Comparison of ENCODE assay signal across 8 cellular contexts in genomic region chr17:78315355-78316114, GRCh38. TPM values are rescaled to one million over a fixed set of nuclear protein-coding genes. Genes with fewer than 3 reads are reported as not detected.
DNase-seq lines count a peak whose midpoint lies in the region; ATAC-seq and TF ChIP-seq lines count a peak whose summit lies in the region.

No MANE protein-coding gene starts in this region.

- peak overlapping the region; percentile 29 to 64 for H3K9ac ChIP-seq in stomach smooth muscle (ENCODE audit: low read length in 2 of 2)

- in situ Hi-C loops in ACHN (cut with HindIII; ENCODE audit: low pct_ligation_motif_present, low pct_unique_long_range_greater_than_20kb, low sequenced_read_pairs), result no loop called here

- ATAC-seq in HG02884 (IDR thresholded peaks at IDR 0.05; ENCODE audit: unreplicated experiment), result no peak

- peak overlapping the region; percentile 53 for H3K27ac Mint-ChIP-seq in activated CD4-positive, alpha-beta memory T cell treated with anti-CD3 and anti-CD28 coated beads, Interleukin-2, amount 10 ng/mL, durations not matched to agents 7 days and 5 days
- H3K27ac Mint-ChIP-seq in endothelial cell (ENCODE audit: unreplicated experiment), result peak overlapping the region; percentile 67

- H3K9me3 ChIP-seq in muscle layer of duodenum (ENCODE audit: control insufficient read depth in 1 of 2, low read length in 2 of 2), result no peaks in the 10 kb centered on the region
- H3K9me3 ChIP-seq in stomach smooth muscle (ENCODE audit: control insufficient read depth in 2 of 2, low read length in 2 of 2), result no peaks in the 10 kb centered on the region

- POLR2A ChIA-PET in activated CD4-positive, alpha-beta memory T cell treated with anti-CD3 and anti-CD28 coated beads, Interleukin-2, amount 10 ng/mL, durations not matched to agents 7 days and 5 days (lab: Charles Lee), result interaction anchor here (0.8 to 7.7 kb wide), 5 partner anchors 21 to 45 kb away, joined by 3 to 68 read pairs (median 11); partner anchors contain the start of gene SOCS3

- CTCF ChIA-PET in activated CD4-positive, alpha-beta memory T cell treated with anti-CD3 and anti-CD28 coated beads, Interleukin-2, amount 10 ng/mL, durations not matched to agents 7 days and 5 days (lab: Charles Lee), result interaction anchor here (1.1 to 1.4 kb wide), 3 partner anchors 10 to 45 kb away, joined by 3 read pairs; no protein-coding TSS in a partner anchor

- peaks cover 27% of the 10 kb centered on the region for H3K27me3 Mint-ChIP-seq in activated CD4-positive, alpha-beta memory T cell treated with anti-CD3 and anti-CD28 coated beads, Interleukin-2, amount 10 ng/mL, durations not matched to agents 7 days and 5 days
- H3K27me3 Mint-ChIP-seq in endothelial cell (ENCODE audit: unreplicated experiment), result peaks cover 14% of the 10 kb centered on the region

- H3K36me3 Mint-ChIP-seq in activated CD4-positive, alpha-beta memory T cell treated with anti-CD3 and anti-CD28 coated beads, Interleukin-2, amount 10 ng/mL, durations not matched to agents 7 days and 5 days (ENCODE audit: low read depth), result no peaks in the 10 kb centered on the region
- no peaks in the 10 kb centered on the region for H3K36me3 Mint-ChIP-seq in endothelial cell (ENCODE audit: low read depth, unreplicated experiment)

- H3K27ac ChIP-seq in muscle layer of duodenum (ENCODE audit: low read length) (peak overlapping the region; percentile 89), stomach smooth muscle (ENCODE audit: low read length) (peak overlapping the region; percentile 55)

- H3K4me1 ChIP-seq in muscle layer of duodenum (ENCODE audit: control insufficient read depth in 1 of 2, insufficient read depth in 2 of 2, low read length in 2 of 2), result peaks cover 9 to 20% of the 10 kb centered on the region in 2 donors
- peaks cover 39% of the 10 kb centered on the region for H3K4me1 ChIP-seq in stomach smooth muscle (ENCODE audit: control insufficient read depth, insufficient read depth, low read length)

- no peaks in the 10 kb centered on the region for H3K27me3 ChIP-seq in muscle layer of duodenum (ENCODE audit: low read depth, low read length)
- H3K27me3 ChIP-seq in stomach smooth muscle (ENCODE audit: control insufficient read depth in 1 of 2, insufficient read depth in 2 of 2, low read length in 2 of 2), result no peaks in the 10 kb centered on the region

- TF ChIP-seq CTCF in endothelial cell (IDR thresholded peaks at IDR 0.05; ENCODE audit: unreplicated experiment), result no peak

- H3K4me3 ChIP-seq in muscle layer of duodenum (ENCODE audit: low read depth in 1 of 2, low read length in 2 of 2) (peak overlapping the region in 1 of 2 donors; percentile 23), stomach smooth muscle (ENCODE audit: low read length in 2 of 2) (peak overlapping the region; percentile 22 to 31)

- H3K36me3 ChIP-seq in muscle layer of duodenum (ENCODE audit: control insufficient read depth in 1 of 2, insufficient read depth in 2 of 2, low read length in 2 of 2) (no peaks in the 10 kb centered on the region), stomach smooth muscle (ENCODE audit: control insufficient read depth in 2 of 2, insufficient read depth in 2 of 2, low read length in 2 of 2) (no peaks in the 10 kb centered on the region)

- DNase-seq in ACHN (peak; percentile 90), HK-2 (ENCODE audit: unreplicated experiment) (peak; percentile 88), endothelial cell (ENCODE audit: low spot score) (no peak), DMS153 (lab: John Stamatoyannopoulos, UW) (no peak)
- DNase-seq in activated CD4-positive, alpha-beta memory T cell treated with anti-CD3 and anti-CD28 coated beads, Interleukin-2, amount 10 ng/mL, durations not matched to agents 7 days and 5 days, result peak; percentile 42

- peaks cover 46% of the 10 kb centered on the region for H3K4me1 Mint-ChIP-seq in activated CD4-positive, alpha-beta memory T cell treated with anti-CD3 and anti-CD28 coated beads, Interleukin-2, amount 10 ng/mL, durations not matched to agents 7 days and 5 days
- peaks cover 21% of the 10 kb centered on the region for H3K4me1 Mint-ChIP-seq in endothelial cell (ENCODE audit: unreplicated experiment)

- H3K4me3 Mint-ChIP-seq in activated CD4-positive, alpha-beta memory T cell treated with anti-CD3 and anti-CD28 coated beads, Interleukin-2, amount 10 ng/mL, durations not matched to agents 7 days and 5 days, result peak overlapping the region; percentile 44
- peak overlapping the region; percentile 56 for H3K4me3 Mint-ChIP-seq in endothelial cell (ENCODE audit: unreplicated experiment)

- H3K9me3 Mint-ChIP-seq in activated CD4-positive, alpha-beta memory T cell treated with anti-CD3 and anti-CD28 coated beads, Interleukin-2, amount 10 ng/mL, durations not matched to agents 7 days and 5 days, result no peaks in the 10 kb centered on the region
- H3K9me3 Mint-ChIP-seq in endothelial cell (ENCODE audit: unreplicated experiment), result no peaks in the 10 kb centered on the region

RNA-seq across cellular contexts. Expression of gene SOCS3, which starts 44.3 kb away (rescaled TPM):
- total RNA-seq in activated CD4-positive, alpha-beta memory T cell treated with anti-CD3 and anti-CD28 coated beads, Interleukin-2, amount 10 ng/mL, durations not matched to agents 7 days and 5 days, result 10 to 100 TPM; 68.7 to 69.8 TPM
- total RNA-seq in endothelial cell (ENCODE audit: unreplicated experiment), result 30.2 TPM

Comparison
In these comparisons a context has a peak if more than half of its experiments do, and no peak if none do; other contexts are left out.
1. DNase-seq: peak in ACHN (single experiment), HK-2 (single experiment) and activated CD4-positive, alpha-beta memory T cell treated with anti-CD3 and anti-CD28 coated beads, Interleukin-2, amount 10 ng/mL, durations not matched to agents 7 days and 5 days (single experiment); none in endothelial cell (single experiment) and DMS153 (single experiment).